In genomic region chr14:101032433-101032832, GRCh38 we compare ENCODE assay signal across 27 cellular contexts.
"Had no signal": no experiment of that assay in that cellular context is flagged by ENCODE, and none has a peak within 500 bp of the region (broad histone marks: within the 10 kb centered on the region; RNA-seq: fewer than 3 reads in every experiment).

No MANE protein-coding gene starts in this region.

- H3K36me3 ChIP-seq: neutrophil, prostate gland, right atrium auricular region, tibial artery had no signal

- H3K27ac Mint-ChIP-seq: immature natural killer cell; mesothelial cell of epicardium; natural killer cell treated with Interleukin-12 subunit alpha and Interleukin-12 subunit beta and Interleukin-15 and Interleukin-18, amount 100 ng/mL, for 72 hours; stimulated activated memory B cell treated with anti-CD40 and anti-IgM and Interleukin-4, amounts not matched to agents 10 μg/mL and 1 μg/mL and 100 μg/mL, for 72 hours; type B pancreatic cell had no signal

- DNase-seq: effector CD4-positive, alpha-beta T cell; hypothalamus; immature natural killer cell; mesenchymal stem cell; mucosa of descending colon; naive B cell; stimulated activated CD4-positive, alpha-beta T cell treated with anti-CD3 and anti-CD28 coated beads, Interleukin-4, amount 100 ng/mL, for 4 hours; stimulated activated naive CD8-positive, alpha-beta T cell treated with anti-CD3 and anti-CD28 coated beads, Interleukin-15, Interleukin-2, amounts not matched to agents 100 U/mL and 50 U/mL, for 24 hours; substantia nigra; testis had no signal

- FAIRE-seq: colon, frontal cortex, keratinocyte had no signal

- ATAC-seq: left lobe of liver; mucosa of descending colon; natural killer cell treated with Interleukin-12 subunit alpha and Interleukin-12 subunit beta and Interleukin-15 and Interleukin-18, amount 100 ng/mL, for 72 hours; stimulated activated memory B cell treated with anti-CD40 and anti-IgM and Interleukin-4, amounts not matched to agents 10 μg/mL and 1 μg/mL and 100 μg/mL, for 72 hours; stimulated activated naive CD8-positive, alpha-beta T cell treated with anti-CD3 and anti-CD28 coated beads, Interleukin-15, Interleukin-2, amounts not matched to agents 100 U/mL and 50 U/mL, for 24 hours had no signal

- H3K4me1 ChIP-seq: parathyroid adenoma, prostate gland, right atrium auricular region, spleen, testis, tibial artery had no signal

- H3K27me3 ChIP-seq: neutrophil, right atrium auricular region, spleen, testis, tibial artery had no signal

- H3K4me3 ChIP-seq: dorsolateral prefrontal cortex, mucosa of descending colon, prostate gland, right atrium auricular region, skin epidermis, spleen, testis, tibial artery had no signal

- H3K9me3 ChIP-seq: mucosa of descending colon, neutrophil, prostate gland, right atrium auricular region, spleen, testis, tibial artery had no signal

- H3K4me3 Mint-ChIP-seq: immature natural killer cell; mesothelial cell of epicardium; naive B cell; natural killer cell treated with Interleukin-12 subunit alpha and Interleukin-12 subunit beta and Interleukin-15 and Interleukin-18, amount 100 ng/mL, for 72 hours; neural crest cell; stimulated activated memory B cell treated with anti-CD40 and anti-IgM and Interleukin-4, amounts not matched to agents 10 μg/mL and 1 μg/mL and 100 μg/mL, for 72 hours; type B pancreatic cell had no signal

- H3K27me3 Mint-ChIP-seq: stimulated activated memory B cell treated with anti-CD40 and anti-IgM and Interleukin-4, amounts not matched to agents 10 μg/mL and 1 μg/mL and 100 μg/mL, for 72 hours; type B pancreatic cell had no signal

- H3K27ac ChIP-seq: dorsolateral prefrontal cortex, neutrophil, parathyroid adenoma, prostate gland, right atrium auricular region, skin epidermis, spleen, testis, tibial artery had no signal

- H3K4me1 Mint-ChIP-seq: immature natural killer cell; mesothelial cell of epicardium; naive B cell; neural crest cell; stimulated activated memory B cell treated with anti-CD40 and anti-IgM and Interleukin-4, amounts not matched to agents 10 μg/mL and 1 μg/mL and 100 μg/mL, for 72 hours had no signal

- H3K36me3 Mint-ChIP-seq: immature natural killer cell; mesothelial cell of epicardium; naive B cell; natural killer cell treated with Interleukin-12 subunit alpha and Interleukin-12 subunit beta and Interleukin-15 and Interleukin-18, amount 100 ng/mL, for 72 hours; stimulated activated memory B cell treated with anti-CD40 and anti-IgM and Interleukin-4, amounts not matched to agents 10 μg/mL and 1 μg/mL and 100 μg/mL, for 72 hours; type B pancreatic cell had no signal

- H3K9me3 Mint-ChIP-seq: immature natural killer cell; mesothelial cell of epicardium; natural killer cell treated with Interleukin-12 subunit alpha and Interleukin-12 subunit beta and Interleukin-15 and Interleukin-18, amount 100 ng/mL, for 72 hours had no signal

- H3K9ac ChIP-seq: parathyroid adenoma had no signal
